In the genomic region with DNA sequence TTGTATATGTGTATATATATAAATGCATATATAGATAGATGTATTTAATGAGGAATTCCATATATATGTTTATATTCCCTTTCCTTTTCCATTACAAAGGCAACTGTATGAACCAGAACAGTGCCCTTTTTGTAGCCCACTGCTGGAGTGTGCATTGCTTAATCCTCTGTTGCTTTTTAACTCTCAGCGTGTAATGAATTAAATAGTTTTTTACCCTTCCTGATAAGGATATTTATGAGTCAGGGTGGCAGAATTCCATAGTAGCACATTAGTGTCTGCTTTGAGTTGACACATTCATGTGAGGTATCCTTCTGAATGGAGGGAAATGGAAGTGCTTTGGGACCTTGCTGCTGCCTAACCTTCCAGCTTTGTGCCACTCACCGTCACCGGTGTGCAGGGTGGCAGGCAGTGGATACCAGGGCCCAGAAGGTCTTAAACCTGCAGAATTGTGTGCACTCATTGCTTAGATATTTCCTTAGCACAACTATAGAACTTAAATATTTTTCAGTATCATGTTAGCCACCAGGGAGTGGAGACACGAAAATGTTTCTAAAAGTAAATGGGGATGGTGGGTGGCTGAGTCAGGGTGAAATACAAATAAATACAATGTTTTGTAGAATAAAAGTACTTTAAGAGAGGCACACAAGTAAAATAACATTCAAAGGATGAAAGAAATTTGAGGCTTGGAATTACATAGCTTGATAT, we compare ENCODE assay signal across 1 cellular context.
TF ChIP-seq lines count a peak whose summit lies in the region.

No MANE protein-coding gene starts in this region.

TF ChIP-seq in IMR-90, 13 proteins besides CTCF, POLR2A, EP300 and RAD21:
- no peak for TF ChIP-seq ELK1 (IDR thresholded peaks at IDR 0.05; ENCODE audit: borderline replicate concordance, low read depth, low read length)
- TF ChIP-seq BHLHE40 (IDR thresholded peaks at IDR 0.05; ENCODE audit: low read depth, low read length): 0 out of 2 replicates have a peak, but pooled peaks have one; percentile 35
- TF ChIP-seq USF2 (IDR thresholded peaks at IDR 0.05; ENCODE audit: low read depth, low read length): no peak
- no peak for TF ChIP-seq NFE2L2 (IDR thresholded peaks at IDR 0.05; ENCODE audit: low read depth, low read length)
- no peak for TF ChIP-seq FOS (IDR thresholded peaks at IDR 0.05; ENCODE audit: low read depth, low read length)
- TF ChIP-seq CEBPB (IDR thresholded peaks at IDR 0.05; ENCODE audit: low read depth, low read length): peak; percentile 85
- no peak for TF ChIP-seq MAFK (IDR thresholded peaks at IDR 0.05; ENCODE audit: low read depth, low read length)
- TF ChIP-seq SMC3 (IDR thresholded peaks at IDR 0.05; ENCODE audit: low read depth, low read length): no peak
